In genomic region chr10:114837690-114838089, GRCh38 we compare ENCODE assay signal across 9 cellular contexts.
"Had no signal": no experiment of that assay in that cellular context is flagged by ENCODE, and none has a peak within 500 bp of the region (broad histone marks: within the 10 kb centered on the region; RNA-seq: fewer than 3 reads in every experiment).

No MANE protein-coding gene starts in this region.

- H3K4me1 Mint-ChIP-seq: IgD-negative memory B cell had no signal

- H3K4me2 ChIP-seq: KMS-11 had no signal

- H3K9me3 Mint-ChIP-seq: IgD-negative memory B cell had no signal

- H3K9ac ChIP-seq: KMS-11 had no signal

- H3K27ac ChIP-seq: HL-60, KMS-11 had no signal

- H3K4me3 ChIP-seq: K562 had no signal

- DNase-seq: IMR-90, KBM-7, KG1 had no signal

- H3K4me3 Mint-ChIP-seq: IgD-negative memory B cell had no signal

- FAIRE-seq: HepG2, HTR-8/SVneo, K562 had no signal

- H3K27me3 Mint-ChIP-seq: IgD-negative memory B cell had no signal

- ATAC-seq: HepG2, K562 had no signal

- H3K27ac Mint-ChIP-seq: IgD-negative memory B cell had no signal
